1 cellular context compared by ENCODE assay signal in the genomic region with DNA sequence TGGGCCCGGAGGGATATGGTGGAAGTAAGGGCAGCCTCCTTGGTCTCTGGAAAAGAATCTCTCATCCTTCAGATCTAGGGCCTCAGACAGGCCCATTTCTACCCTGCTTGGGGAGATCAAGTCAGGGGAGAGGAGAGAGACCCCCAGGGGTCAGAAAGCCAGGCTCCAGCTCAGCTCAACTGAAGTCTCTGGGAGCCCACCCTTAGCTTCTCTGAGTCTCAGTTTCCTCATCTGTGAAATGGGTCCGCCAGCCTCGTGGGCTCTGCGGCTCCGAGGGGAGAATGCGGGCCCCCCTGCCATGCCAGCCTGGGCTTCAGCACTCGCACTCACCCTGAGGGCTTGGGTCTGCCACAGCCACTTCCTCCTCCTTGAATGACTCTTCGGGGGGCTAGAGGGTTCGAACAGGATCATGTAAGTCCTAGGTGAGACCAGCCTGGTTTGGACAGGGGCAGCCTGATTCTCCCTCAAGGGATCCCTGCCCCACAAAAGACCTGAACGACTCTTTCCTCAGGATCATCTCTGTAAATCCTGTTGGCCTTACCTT.
TF ChIP-seq lines count a peak whose summit lies in the region.

No MANE protein-coding gene starts in this region.

TF ChIP-seq in K562, 482 proteins besides CTCF, POLR2A, EP300 and RAD21:
- TF ChIP-seq HNRNPK (IDR thresholded peaks at IDR 0.05; ENCODE audit: low read depth, low read length, poor library complexity, severe bottlenecking) (no peak), MBD2 (IDR thresholded peaks at IDR 0.05; ENCODE audit: borderline replicate concordance, low read depth) (no peak), KAT8 (IDR thresholded peaks at IDR 0.05; ENCODE audit: low read depth) (no peak), ZKSCAN8 (CRISPR knock-in tag; IDR thresholded peaks at IDR 0.05) (no peak), XRCC5 (IDR thresholded peaks at IDR 0.05; ENCODE audit: low read depth, low read length) (no peak), NFE2 (IDR thresholded peaks at IDR 0.05; ENCODE audit: low read depth) (no peak), MAZ (CRISPR knock-in tag; conservative IDR thresholded peaks at IDR 0.05 in 1 of 2, IDR thresholded peaks at IDR 0.05 in 1 of 2) (no peak), RCOR1 (IDR thresholded peaks at IDR 0.05; ENCODE audit: borderline replicate concordance in 1 of 2, low read depth in 2 of 2, low read length in 2 of 2) (0 out of 4 replicates have a peak, but pooled peaks of 1 of the 2 experiments have one; percentile 13), RNF219 (CRISPR knock-in tag; IDR thresholded peaks at IDR 0.05) (no peak), HDAC8 (tag; IDR thresholded peaks at IDR 0.05) (no peak), ZBTB17 (CRISPR knock-in tag; IDR thresholded peaks at IDR 0.05) (no peak), ADNP (tag; IDR thresholded peaks at IDR 0.05) (0 out of 2 replicates have a peak, but pooled peaks have one; percentile 68), CBFA2T3 (IDR thresholded peaks at IDR 0.05) (no peak), NFYB (IDR thresholded peaks at IDR 0.05; ENCODE audit: extremely low read depth, insufficient read length) (no peak), HLTF (IDR thresholded peaks at IDR 0.05) (no peak), CBX5 (IDR thresholded peaks at IDR 0.05; ENCODE audit: borderline replicate concordance, low read depth) (no peak), PTBP1 (IDR thresholded peaks at IDR 0.05; ENCODE audit: low read depth, low read length) (no peak), KDM1A (IDR thresholded peaks at IDR 0.05) (peak in 1 of 2 experiments; percentile 31; a peak in 1 of 4 replicates), ZBTB43 (CRISPR knock-in tag; IDR thresholded peaks at IDR 0.05) (no peak), ARNT (IDR thresholded peaks at IDR 0.05) (no peak), ZFPM2 (CRISPR knock-in tag; IDR thresholded peaks at IDR 0.05) (no peak), RBM25 (IDR thresholded peaks at IDR 0.05; ENCODE audit: low read depth, low read length, severe bottlenecking) (peak; percentile 86), BCOR (IDR thresholded peaks at IDR 0.05) (0 out of 2 replicates have a peak, but pooled peaks have one; percentile 66)
- TF ChIP-seq, protein P1, sequence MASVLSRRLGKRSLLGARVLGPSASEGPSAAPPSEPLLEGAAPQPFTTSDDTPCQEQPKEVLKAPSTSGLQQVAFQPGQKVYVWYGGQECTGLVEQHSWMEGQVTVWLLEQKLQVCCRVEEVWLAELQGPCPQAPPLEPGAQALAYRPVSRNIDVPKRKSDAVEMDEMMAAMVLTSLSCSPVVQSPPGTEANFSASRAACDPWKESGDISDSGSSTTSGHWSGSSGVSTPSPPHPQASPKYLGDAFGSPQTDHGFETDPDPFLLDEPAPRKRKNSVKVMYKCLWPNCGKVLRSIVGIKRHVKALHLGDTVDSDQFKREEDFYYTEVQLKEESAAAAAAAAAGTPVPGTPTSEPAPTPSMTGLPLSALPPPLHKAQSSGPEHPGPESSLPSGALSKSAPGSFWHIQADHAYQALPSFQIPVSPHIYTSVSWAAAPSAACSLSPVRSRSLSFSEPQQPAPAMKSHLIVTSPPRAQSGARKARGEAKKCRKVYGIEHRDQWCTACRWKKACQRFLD (CRISPR knock-in tag; IDR thresholded peaks at IDR 0.05) = no peak
- TF ChIP-seq, protein P2, sequence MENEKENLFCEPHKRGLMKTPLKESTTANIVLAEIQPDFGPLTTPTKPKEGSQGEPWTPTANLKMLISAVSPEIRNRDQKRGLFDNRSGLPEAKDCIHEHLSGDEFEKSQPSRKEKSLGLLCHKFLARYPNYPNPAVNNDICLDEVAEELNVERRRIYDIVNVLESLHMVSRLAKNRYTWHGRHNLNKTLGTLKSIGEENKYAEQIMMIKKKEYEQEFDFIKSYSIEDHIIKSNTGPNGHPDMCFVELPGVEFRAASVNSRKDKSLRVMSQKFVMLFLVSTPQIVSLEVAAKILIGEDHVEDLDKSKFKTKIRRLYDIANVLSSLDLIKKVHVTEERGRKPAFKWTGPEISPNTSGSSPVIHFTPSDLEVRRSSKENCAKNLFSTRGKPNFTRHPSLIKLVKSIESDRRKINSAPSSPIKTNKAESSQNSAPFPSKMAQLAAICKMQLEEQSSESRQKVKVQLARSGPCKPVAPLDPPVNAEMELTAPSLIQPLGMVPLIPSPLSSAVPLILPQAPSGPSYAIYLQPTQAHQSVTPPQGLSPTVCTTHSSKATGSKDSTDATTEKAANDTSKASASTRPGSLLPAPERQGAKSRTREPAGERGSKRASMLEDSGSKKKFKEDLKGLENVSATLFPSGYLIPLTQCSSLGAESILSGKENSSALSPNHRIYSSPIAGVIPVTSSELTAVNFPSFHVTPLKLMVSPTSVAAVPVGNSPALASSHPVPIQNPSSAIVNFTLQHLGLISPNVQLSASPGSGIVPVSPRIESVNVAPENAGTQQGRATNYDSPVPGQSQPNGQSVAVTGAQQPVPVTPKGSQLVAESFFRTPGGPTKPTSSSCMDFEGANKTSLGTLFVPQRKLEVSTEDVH (IDR thresholded peaks at IDR 0.05; ENCODE audit: low read depth, partially characterized antibody) = no peak
